19 cellular contexts compared by ENCODE assay signal in genomic region chr14:57362356-57362755, GRCh38. TPM values are rescaled to one million over a fixed set of nuclear protein-coding genes. Genes with fewer than 3 reads are reported as not detected.
DNase-seq lines count a peak whose midpoint lies in the region; ATAC-seq, FAIRE-seq and TF ChIP-seq lines count a peak whose summit lies in the region.
"Had no signal": no experiment of that assay in that cellular context is flagged by ENCODE, and none has a peak within 500 bp of the region (broad histone marks: within the 10 kb centered on the region; RNA-seq: fewer than 3 reads in every experiment).

No MANE protein-coding gene starts in this region.

- H3K9ac ChIP-seq in HepG2 (ENCODE audit: insufficient read depth, low read depth, low read length), result no peak overlapping the region

- H3K4me2 ChIP-seq in HepG2 (ENCODE audit: low read depth, low read length), result peak overlapping the region; percentile 27; the same call in 1 of the 2 replicates

- BruUV-seq in HepG2 (replicated peaks; lab: Mats Ljungman, UMichigan), result no TSS peak

- DNase-seq in M059J (ENCODE audit: low read depth) (peak; percentile 55), cardiac fibroblast (ENCODE audit: low read depth in 2 of 2) (peak; percentile 34 to 37), HepG2 (ENCODE audit: low spot score) (peak; percentile 42), type B pancreatic cell (ENCODE audit: extremely low spot score, unreplicated experiment) (no peak), cortex of kidney (lab: John Stamatoyannopoulos, UW) (no peak), NOMO-1 treated with DMSO at 0.1 percent for 48 hours (lab: John Stamatoyannopoulos, UW; ENCODE audit: unreplicated experiment) (no peak)
- DNase-seq: activated CD4-positive, alpha-beta T cell treated with anti-CD3 and anti-CD28 coated beads for 48 hours; activated CD8-positive, alpha-beta memory T cell treated with anti-CD3 and anti-CD28 coated beads, Interleukin-2, amount 50 U/mL, for 4 hours; activated effector memory CD4-positive, alpha-beta T cell treated with anti-CD3 and anti-CD28 coated beads, Interleukin-2, amount 50 U/mL, for 16 hours; Calu3; left ventricle myocardium superior; NCI-H146; NCI-H226; RPMI8226 had no signal

- TF ChIP-seq CTCF in cardiac fibroblast (IDR thresholded peaks at IDR 0.05; ENCODE audit: low read depth, low read length) (no peak), HepG2 (CRISPR knock-in tag; IDR thresholded peaks at IDR 0.05) (no peak), type B pancreatic cell (conservative IDR thresholded peaks at IDR 0.05) (no peak)

- TF ChIP-seq RAD21 in HepG2 (CRISPR knock-in tag; IDR thresholded peaks at IDR 0.05), result no peak

- CTCF ChIA-PET in HepG2 (lab: Yijun Ruan, JAX; ENCODE audit: low intra/inter-chr PET ratio, low total read pairs), result no interaction called here

- peak overlapping the region; percentile 59 for H3K27ac Mint-ChIP-seq in type B pancreatic cell
- H3K27ac Mint-ChIP-seq: B cell had no signal

- no peak for FAIRE-seq in HepG2 (lab: Jason Lieb, UNC)
- FAIRE-seq: frontal cortex, G401.6 had no signal

- H3K4me3 Mint-ChIP-seq in type B pancreatic cell, result no peak overlapping the region
- H3K4me3 Mint-ChIP-seq: B cell had no signal

- H3K36me3 ChIP-seq in HepG2 (replicated peaks in 1 of 2; ENCODE audit: control insufficient read depth in 1 of 2, insufficient read depth in 2 of 2, low read length in 2 of 2), result no peaks in the 10 kb centered on the region

- intact Hi-C loops in HepG2 (cut with micrococcal nuclease; ENCODE audit: unreplicated experiment), result no loop called here

- ATAC-seq in HepG2 (no peak), HG02623 (IDR thresholded peaks at IDR 0.05; ENCODE audit: unreplicated experiment) (no peak)
- ATAC-seq: left ventricle myocardium superior had no signal

- peaks cover 4% of the 10 kb centered on the region for H3K27me3 Mint-ChIP-seq in type B pancreatic cell

- peaks cover 16% of the 10 kb centered on the region for H3K4me1 Mint-ChIP-seq in type B pancreatic cell (ENCODE audit: unreplicated experiment)
- H3K4me1 Mint-ChIP-seq: B cell had no signal

- H3K4me1 ChIP-seq in HepG2 (ENCODE audit: insufficient read depth, low read length), result peaks cover 35% of the 10 kb centered on the region

- no peaks in the 10 kb centered on the region for H3K36me3 Mint-ChIP-seq in type B pancreatic cell

- no peaks in the 10 kb centered on the region for H3K9me3 Mint-ChIP-seq in type B pancreatic cell

- no peaks in the 10 kb centered on the region for H3K79me2 ChIP-seq in HepG2 (ENCODE audit: insufficient read depth, low read length)

- H3K9me3 ChIP-seq in HepG2 (ENCODE audit: low read length), result no peaks in the 10 kb centered on the region

- H3K27ac ChIP-seq in HepG2 (ENCODE audit: extremely low read length, insufficient read depth, low read length), result no peak overlapping the region
- H3K27ac ChIP-seq: epithelial cell of prostate had no signal

- H3K27me3 ChIP-seq in HepG2 (ENCODE audit: control insufficient read depth in 1 of 2, insufficient read depth in 2 of 2, low read length in 2 of 2), result peaks cover 0 to 10% of the 10 kb centered on the region in 2 experiments; a peak in 2 of 5 replicates

- H3K4me3 ChIP-seq in cardiac fibroblast (replicated peaks in 1 of 2; ENCODE audit: low read depth in 2 of 2, low read length in 2 of 2), result no peak overlapping the region
- H3K4me3 ChIP-seq in HepG2 (replicated peaks in 1 of 3; ENCODE audit: insufficient read depth in 1 of 3, low read depth in 2 of 3, low read length in 3 of 3), result no peak overlapping the region

- TF ChIP-seq EP300 in HepG2 (IDR thresholded peaks at IDR 0.05; ENCODE audit: low read depth in 2 of 2, low read length in 2 of 2) (no peak), HepG2 (CRISPR knock-in tag; IDR thresholded peaks at IDR 0.05; ENCODE audit: borderline replicate concordance) (no peak)

- H4K20me1 ChIP-seq in HepG2 (ENCODE audit: insufficient read depth, low read length), result no peaks in the 10 kb centered on the region

- no peak for TF ChIP-seq POLR2A in HepG2 (IDR thresholded peaks at IDR 0.05; ENCODE audit: insufficient read depth in 1 of 2, low read depth in 2 of 2, low read length in 2 of 2)

- in situ Hi-C loops in HepG2 (cut with HindIII; ENCODE audit: extremely low pct_ligation_motif_present, low pct_unique_long_range_greater_than_20kb), result no loop called here

- H2AFZ ChIP-seq in HepG2 (ENCODE audit: low read length), result no peak overlapping the region

- POLR2A ChIA-PET in HepG2 (lab: Yijun Ruan, JAX), result interaction anchor here (1.4 kb wide), 1 partner anchor 28 kb away, joined by 3 read pairs; the partner anchor contains the start of gene NAA30

TF ChIP-seq in HepG2, 621 proteins besides CTCF, POLR2A, EP300 and RAD21:
- no peak for TF ChIP-seq CBX2 (IDR thresholded peaks at IDR 0.05; ENCODE audit: low read depth, low read length)
- TF ChIP-seq CBX2 (CRISPR knock-in tag; IDR thresholded peaks at IDR 0.05; ENCODE audit: low read depth), result no peak
- TF ChIP-seq FOXK1 (CRISPR knock-in tag; IDR thresholded peaks at IDR 0.05; ENCODE audit: borderline replicate concordance, low read depth), result no peak
- no peak for TF ChIP-seq ZFAT (CRISPR knock-in tag; conservative IDR thresholded peaks at IDR 0.05)
- peak; percentile 2 to 49; a peak in 1 of 4 replicates for TF ChIP-seq MAFK (conservative IDR thresholded peaks at IDR 0.05 in 1 of 2, IDR thresholded peaks at IDR 0.05 in 1 of 2; ENCODE audit: low read length in 2 of 2)
- no peak for TF ChIP-seq AGO1 (IDR thresholded peaks at IDR 0.05; ENCODE audit: low read depth, low read length, poor library complexity, severe bottlenecking)
- peak; percentile 49; the same call in 1 of the 2 replicates for TF ChIP-seq MAFF (IDR thresholded peaks at IDR 0.05; ENCODE audit: low read depth, low read length)
- TF ChIP-seq ZBTB26 (CRISPR knock-in tag; IDR thresholded peaks at IDR 0.05; ENCODE audit: borderline replicate concordance), result no peak
- no peak for TF ChIP-seq ZNF292 (CRISPR knock-in tag; IDR thresholded peaks at IDR 0.05; ENCODE audit: borderline replicate concordance, low read depth)

RNA-seq across cellular contexts. Expression of gene NAA30, which starts 28.0 kb away (rescaled TPM):
- total RNA-seq in M059J (2014; rRNA removed; shearing (Covaris generic)), result 12.9 and 19.1 TPM in 2 replicates
- total RNA-seq in HepG2 (2016; rRNA removed; fragmentation: Illumina TruSeq; extraction: Trizol), result 18.4 and 21.6 TPM in 2 replicates
- total RNA-seq in HepG2 (2016; cell fraction: cytosol; rRNA removed; fragmentation: Illumina TruSeq; extraction: Trizol; ENCODE audit: low read depth), result 0.97 and 1.5 TPM in 2 replicates
- 16.9 and 22.2 TPM in 2 replicates for total RNA-seq in HepG2 (2016; cell fraction: insoluble cytoplasmic fraction; rRNA removed; fragmentation: Illumina TruSeq; extraction: Trizol)
- total RNA-seq in HepG2 (2016; cell fraction: membrane; rRNA removed; fragmentation: Illumina TruSeq; extraction: Trizol), result 7.4 and 7.8 TPM in 2 replicates
- total RNA-seq in HepG2 (2016; cell fraction: nucleus; rRNA removed; fragmentation: Illumina TruSeq; extraction: Trizol), result 11.2 and 12.6 TPM in 2 replicates
- 9.2 and 10.8 TPM in 2 replicates for polyA plus RNA-seq in HepG2 (2011; rRNA removed)
- polyA plus RNA-seq in HepG2 (2011; cell fraction: cytosol; rRNA removed), result 2.0 and 3.9 TPM in 2 replicates
- polyA plus RNA-seq in HepG2 (2011; cell fraction: nucleus; rRNA removed), result 2.3 and 3.4 TPM in 2 replicates
- polyA plus RNA-seq in HepG2 (2012), result 9.0 and 11.6 TPM in 2 replicates
- 0.99 and 1.0 TPM in 2 replicates for polyA plus RNA-seq in HepG2 (2016; cell fraction: cytosol; fragmentation: Illumina TruSeq; extraction: Trizol; ENCODE audit: low read depth)
- 18.9 and 19.3 TPM in 2 replicates for polyA plus RNA-seq in HepG2 (2016; cell fraction: insoluble cytoplasmic fraction; fragmentation: Illumina TruSeq; extraction: Trizol; ENCODE audit: low read depth)
- polyA plus RNA-seq in HepG2 (2016; cell fraction: membrane; fragmentation: Illumina TruSeq; extraction: Trizol; ENCODE audit: low read depth), result 4.0 and 5.6 TPM in 2 replicates
- 11.5 and 13.2 TPM in 2 replicates for polyA plus RNA-seq in HepG2 (2016; cell fraction: nucleus; fragmentation: Illumina TruSeq; extraction: Trizol; ENCODE audit: insufficient read depth, low read depth)
- 6.2 and 11.6 TPM in 2 replicates for polyA minus RNA-seq in HepG2 (2011; rRNA and poly(A)+ RNA removed; ENCODE audit: low replicate concordance)
- polyA minus RNA-seq in HepG2 (2011; cell fraction: cytosol; rRNA and poly(A)+ RNA removed), result 6.9 and 11.0 TPM in 2 replicates
- 13.4 and 21.5 TPM in 2 replicates for polyA minus RNA-seq in HepG2 (2011; cell fraction: nucleus; rRNA and poly(A)+ RNA removed)
- total RNA-seq in type B pancreatic cell (ENCODE audit: low replicate concordance), result 18.6 and 18.9 TPM in 2 replicates

Comparison
In these comparisons a context has a peak if more than half of its experiments do, and no peak if none do; other contexts are left out.
1. DNase-seq: peak in M059J (single experiment), cardiac fibroblast (2 of 2) and HepG2 (single experiment); none in type B pancreatic cell (single experiment), cortex of kidney (single experiment) and NOMO-1 treated with DMSO at 0.1 percent for 48 hours (single experiment).